14 cellular contexts compared by ENCODE assay signal in the genomic region with DNA sequence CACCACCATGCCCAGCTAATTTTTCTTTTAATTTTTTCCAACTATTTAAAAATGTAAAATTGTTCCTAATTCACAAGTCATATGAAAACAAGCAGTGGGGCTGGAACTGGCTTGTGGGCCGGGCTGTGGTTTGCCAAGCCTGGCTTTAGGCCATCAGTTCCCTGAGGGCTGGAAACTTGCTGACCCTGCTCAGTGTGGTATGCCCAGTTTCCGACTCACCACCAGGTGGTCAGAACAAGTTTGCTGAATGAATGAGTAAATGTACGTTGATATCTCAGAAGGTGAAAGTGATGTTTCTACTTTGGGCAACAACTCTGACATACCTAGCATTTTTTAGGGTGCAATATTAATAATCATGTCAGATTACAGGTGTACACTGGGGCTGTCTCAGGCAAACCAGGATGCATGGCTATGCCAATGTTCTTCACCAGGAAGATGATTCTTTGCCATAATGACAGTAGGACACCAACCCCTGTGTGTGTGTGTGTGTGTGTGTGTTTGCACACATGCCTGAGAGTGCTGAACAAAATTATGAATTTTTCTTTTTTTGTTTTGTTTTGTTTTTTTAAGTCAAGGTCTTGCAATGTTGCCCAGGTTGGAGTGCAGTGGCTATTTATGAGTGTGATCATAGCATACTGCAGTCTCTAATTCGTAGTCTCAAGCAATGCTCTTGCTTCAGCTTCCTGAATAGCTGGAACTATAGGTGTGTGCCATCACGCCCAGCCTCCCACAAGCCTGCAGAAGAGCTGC.
A peak's percentile ranks its signal among the peaks of the same experiment; 100 is the strongest.
DNase-seq lines count a peak whose midpoint lies in the region; ATAC-seq, FAIRE-seq and TF ChIP-seq lines count a peak whose summit lies in the region.
"Had no signal": no experiment of that assay in that cellular context is flagged by ENCODE, and none has a peak within 500 bp of the region (broad histone marks: within the 10 kb centered on the region; RNA-seq: fewer than 3 reads in every experiment).

No MANE protein-coding gene starts in this region.

- H3K9me3 ChIP-seq in PC-3 (ENCODE audit: low read length), result no peaks in the 10 kb centered on the region
- H3K9me3 ChIP-seq: upper lobe of left lung had no signal

- H3K4me3 ChIP-seq in PC-3 (ENCODE audit: low read length), result no peak overlapping the region
- H3K4me3 ChIP-seq: upper lobe of left lung had no signal

- H2AFZ ChIP-seq in PC-3 (ENCODE audit: low read length), result no peak overlapping the region

- BruUV-seq in PC-3 (replicated peaks; lab: Mats Ljungman, UMichigan), result no TSS peak

- H4K20me1 ChIP-seq in PC-3 (ENCODE audit: low read length), result no peaks in the 10 kb centered on the region

- no peaks in the 10 kb centered on the region for H3K27me3 ChIP-seq in PC-3 (ENCODE audit: low read length)
- H3K27me3 ChIP-seq: upper lobe of left lung had no signal

- no peaks in the 10 kb centered on the region for H3K27me3 Mint-ChIP-seq in progenitor cell of endocrine pancreas
- H3K27me3 Mint-ChIP-seq: effector memory CD8-positive, alpha-beta T cell had no signal

- H3K36me3 ChIP-seq in PC-3 (ENCODE audit: low read depth, low read length), result no peaks in the 10 kb centered on the region
- H3K36me3 ChIP-seq: upper lobe of left lung had no signal

- H3K4me3 Mint-ChIP-seq in progenitor cell of endocrine pancreas (ENCODE audit: low read depth), result no peak overlapping the region
- H3K4me3 Mint-ChIP-seq: effector memory CD8-positive, alpha-beta T cell had no signal

- H3K4me2 ChIP-seq in PC-3 (ENCODE audit: low read length), result peak overlapping the region; percentile 27

- no peaks in the 10 kb centered on the region for H3K36me3 Mint-ChIP-seq in progenitor cell of endocrine pancreas (ENCODE audit: insufficient read depth)
- H3K36me3 Mint-ChIP-seq: activated naive CD4-positive, alpha-beta T cell treated with anti-CD3 and anti-CD28 coated beads, Interleukin-2, amount 50 U/mL, for 72 hours had no signal

- no peaks in the 10 kb centered on the region for H3K79me2 ChIP-seq in PC-3 (ENCODE audit: low read length)

- CTCF ChIA-PET in PC-3 (lab: Charles Lee), result no interaction called here

- POLR2A ChIA-PET in PC-3 (lab: Charles Lee; ENCODE audit: unreplicated experiment), result no interaction called here

- ATAC-seq in PC-3, result peak; percentile 85
- no peak for ATAC-seq in HG02884 (IDR thresholded peaks at IDR 0.05; ENCODE audit: unreplicated experiment)
- ATAC-seq in left ventricle myocardium superior, result no peak
- ATAC-seq: activated naive CD4-positive, alpha-beta T cell treated with anti-CD3 and anti-CD28 coated beads, Interleukin-2, amount 50 U/mL, for 72 hours; effector memory CD8-positive, alpha-beta T cell had no signal

- H3K9ac ChIP-seq in PC-3 (ENCODE audit: low read length), result no peak overlapping the region

- H3K27ac ChIP-seq in PC-3 (ENCODE audit: low read length), result no peak overlapping the region
- H3K27ac ChIP-seq: upper lobe of left lung had no signal

- no peaks in the 10 kb centered on the region for H3F3A ChIP-seq in PC-3 (ENCODE audit: low read length, unreplicated experiment)

- DNase-seq in H54 (ENCODE audit: insufficient read length, low spot score) (peak; percentile 68), PC-3 (peak; percentile 94), dermis microvascular lymphatic vessel endothelial cell (ENCODE audit: low read depth in 2 of 2) (peak; percentile 5 to 30), progenitor cell of endocrine pancreas (ENCODE audit: low spot score, unreplicated experiment) (no peak), C1 segment of cervical spinal cord (lab: John Stamatoyannopoulos, UW) (no peak), left ventricle myocardium superior (no peak), mesenteric fat pad (ENCODE audit: low spot score) (no peak)
- DNase-seq: effector memory CD8-positive, alpha-beta T cell; NCI-H2227 treated with DMSO at 0.1 percent for 48 hours; upper lobe of left lung had no signal

- intact Hi-C loops in PC-3 (cut with micrococcal nuclease) (no loop called here), left ventricle myocardium superior (cut with micrococcal nuclease) (no loop called here)

- no peak for TF ChIP-seq POLR2A in H54 (IDR thresholded peaks at IDR 0.05; ENCODE audit: low read depth, low read length)

- H3K9me3 Mint-ChIP-seq in progenitor cell of endocrine pancreas (ENCODE audit: low read depth), result no peaks in the 10 kb centered on the region
- H3K9me3 Mint-ChIP-seq: activated naive CD4-positive, alpha-beta T cell treated with anti-CD3 and anti-CD28 coated beads, Interleukin-2, amount 50 U/mL, for 72 hours; effector memory CD8-positive, alpha-beta T cell had no signal

- H3K4me1 ChIP-seq in PC-3 (ENCODE audit: insufficient read depth, low read length), result peaks cover 10% of the 10 kb centered on the region
- H3K4me1 ChIP-seq: upper lobe of left lung had no signal

- FAIRE-seq in H54 (lab: Jason Lieb, UNC), result no peak
- FAIRE-seq: G401.6, islet of Langerhans had no signal

- no peaks in the 10 kb centered on the region for H3K9me2 ChIP-seq in PC-3 (replicated peaks; ENCODE audit: low read length)

- no peaks in the 10 kb centered on the region for H3K4me1 Mint-ChIP-seq in progenitor cell of endocrine pancreas (ENCODE audit: low read depth)

- TF ChIP-seq CTCF in PC-3 (conservative IDR thresholded peaks at IDR 0.05; ENCODE audit: low read depth, low read length) (peak; percentile 61), progenitor cell of endocrine pancreas (IDR thresholded peaks at IDR 0.05; ENCODE audit: unreplicated experiment) (peak; percentile 18)

- no peak overlapping the region for H3K27ac Mint-ChIP-seq in progenitor cell of endocrine pancreas
- H3K27ac Mint-ChIP-seq: activated naive CD4-positive, alpha-beta T cell treated with anti-CD3 and anti-CD28 coated beads, Interleukin-2, amount 50 U/mL, for 72 hours; effector memory CD8-positive, alpha-beta T cell had no signal

Comparison
In these comparisons a context has a peak if more than half of its experiments do, and no peak if none do; other contexts are left out.
1. DNase-seq: peak in H54 (single experiment), PC-3 (single experiment) and dermis microvascular lymphatic vessel endothelial cell (2 of 2); none in progenitor cell of endocrine pancreas (single experiment), C1 segment of cervical spinal cord (0 of 14), left ventricle myocardium superior (single experiment) and mesenteric fat pad (single experiment).